In genomic region chr1:235843458-235843857, GRCh38 we compare ENCODE assay signal across 8 cellular contexts. TPM values are rescaled to one million over a fixed set of nuclear protein-coding genes. Genes with fewer than 3 reads are reported as not detected.
A peak's percentile ranks its signal among the peaks of the same experiment; 100 is the strongest.
DNase-seq lines count a peak whose midpoint lies in the region; ATAC-seq and TF ChIP-seq lines count a peak whose summit lies in the region.

No MANE protein-coding gene starts in this region.

- H3K36me3 ChIP-seq in Loucy (ENCODE audit: insufficient read depth, low read length): no peaks in the 10 kb centered on the region
- H3K36me3 ChIP-seq in SU-DHL-6 (ENCODE audit: low read length): no peaks in the 10 kb centered on the region

- H3K4me3 ChIP-seq in Loucy (ENCODE audit: low read length, poor library complexity, severe bottlenecking): no peak overlapping the region
- H3K4me3 ChIP-seq in SU-DHL-6 (ENCODE audit: insufficient read depth, low read length, poor library complexity, severe bottlenecking): no peak overlapping the region
- no peak overlapping the region for H3K4me3 ChIP-seq in fibroblast of the aortic adventitia (ENCODE audit: low read depth, low read length)

- TF ChIP-seq CTCF in Loucy (conservative IDR thresholded peaks at IDR 0.05; ENCODE audit: low read length) (peak; percentile 72), SU-DHL-6 (IDR thresholded peaks at IDR 0.05; ENCODE audit: insufficient read depth, low read length, poor library complexity, severe bottlenecking) (peak; percentile 52), fibroblast of the aortic adventitia (IDR thresholded peaks at IDR 0.05; ENCODE audit: insufficient read depth, low read length) (peak; percentile 61)

- ATAC-seq in GM21367 (IDR thresholded peaks at IDR 0.05; ENCODE audit: unreplicated experiment) (peak; percentile 65), sciatic nerve (peak; percentile 92), HG02970 (IDR thresholded peaks at IDR 0.05; ENCODE audit: low FRiP score, unreplicated experiment) (no peak), GM19397 (IDR thresholded peaks at IDR 0.05; ENCODE audit: unreplicated experiment) (no peak)

- H3K9me2 ChIP-seq in Loucy (replicated peaks; ENCODE audit: low read depth, low read length): no peaks in the 10 kb centered on the region
- H3K9me2 ChIP-seq in SU-DHL-6 (replicated peaks; ENCODE audit: insufficient read depth, low read length): no peaks in the 10 kb centered on the region

- H4K20me1 ChIP-seq in Loucy (ENCODE audit: insufficient read depth, low read length, poor library complexity, severe bottlenecking): no peaks in the 10 kb centered on the region
- H4K20me1 ChIP-seq in SU-DHL-6 (ENCODE audit: low read depth, low read length): no peaks in the 10 kb centered on the region

- no peak overlapping the region for H3K9ac ChIP-seq in Loucy (ENCODE audit: low read depth, low read length, poor library complexity, severe bottlenecking)
- H3K9ac ChIP-seq in SU-DHL-6 (ENCODE audit: low read length): no peak overlapping the region

- DNase-seq in DMS53 (lab: John Stamatoyannopoulos, UW): peak; percentile 78
- peak; percentile 63 for DNase-seq in fibroblast of the aortic adventitia (ENCODE audit: low read depth)
- DNase-seq in sciatic nerve (ENCODE audit: low spot score): no peak

- H2AFZ ChIP-seq in Loucy (ENCODE audit: low read length) (no peak overlapping the region), SU-DHL-6 (ENCODE audit: low read depth, low read length, severe bottlenecking) (no peak overlapping the region)

- H3F3A ChIP-seq in Loucy (ENCODE audit: low read depth) (no peaks in the 10 kb centered on the region), SU-DHL-6 (ENCODE audit: insufficient read depth) (no peaks in the 10 kb centered on the region; the same call in 1 of the 2 replicates)

- H3K9me3 ChIP-seq in Loucy (ENCODE audit: insufficient read depth, low read depth, low read length) (no peaks in the 10 kb centered on the region), SU-DHL-6 (ENCODE audit: insufficient read depth, low read length) (no peaks in the 10 kb centered on the region)

- H3K27me3 ChIP-seq in Loucy (ENCODE audit: insufficient read depth, low read length, poor library complexity, severe bottlenecking) (no peaks in the 10 kb centered on the region), SU-DHL-6 (ENCODE audit: low read length) (no peaks in the 10 kb centered on the region)

- no peaks in the 10 kb centered on the region for H3K4me1 ChIP-seq in Loucy (ENCODE audit: insufficient read depth, low read length, poor library complexity, severe bottlenecking)

- intact Hi-C loops in sciatic nerve (cut with DNase I): no loop called here

- H3K4me2 ChIP-seq in Loucy (ENCODE audit: low read depth, low read length, poor library complexity, severe bottlenecking) (no peak overlapping the region), SU-DHL-6 (ENCODE audit: low read depth, low read length, poor library complexity, severe bottlenecking) (no peak overlapping the region)

- no peak overlapping the region for H3K27ac ChIP-seq in SU-DHL-6 (ENCODE audit: low read depth, low read length)

- H3K79me2 ChIP-seq in Loucy (ENCODE audit: insufficient read depth, low read length) (no peaks in the 10 kb centered on the region), SU-DHL-6 (ENCODE audit: insufficient read depth, low read length) (no peaks in the 10 kb centered on the region)

RNA-seq across cellular contexts. Expression of gene LYST, which starts 23.2 kb away (rescaled TPM):
- total RNA-seq in fibroblast of the aortic adventitia (ENCODE audit: low replicate concordance): 28.1 and 30.4 TPM in 2 replicates
- 61.9 TPM for total RNA-seq in sciatic nerve

Comparison
In these comparisons a context has a peak if more than half of its experiments do, and no peak if none do; other contexts are left out.
1. ATAC-seq: peak in GM21367 (single experiment) and sciatic nerve (single experiment); none in HG02970 (single experiment) and GM19397 (single experiment).
2. Peak in every context shown above with its lines, with median percentiles within 50 percentile points of each other: CTCF ChIP-seq.